Comparison of ENCODE assay signal across 17 cellular contexts in the genomic region with DNA sequence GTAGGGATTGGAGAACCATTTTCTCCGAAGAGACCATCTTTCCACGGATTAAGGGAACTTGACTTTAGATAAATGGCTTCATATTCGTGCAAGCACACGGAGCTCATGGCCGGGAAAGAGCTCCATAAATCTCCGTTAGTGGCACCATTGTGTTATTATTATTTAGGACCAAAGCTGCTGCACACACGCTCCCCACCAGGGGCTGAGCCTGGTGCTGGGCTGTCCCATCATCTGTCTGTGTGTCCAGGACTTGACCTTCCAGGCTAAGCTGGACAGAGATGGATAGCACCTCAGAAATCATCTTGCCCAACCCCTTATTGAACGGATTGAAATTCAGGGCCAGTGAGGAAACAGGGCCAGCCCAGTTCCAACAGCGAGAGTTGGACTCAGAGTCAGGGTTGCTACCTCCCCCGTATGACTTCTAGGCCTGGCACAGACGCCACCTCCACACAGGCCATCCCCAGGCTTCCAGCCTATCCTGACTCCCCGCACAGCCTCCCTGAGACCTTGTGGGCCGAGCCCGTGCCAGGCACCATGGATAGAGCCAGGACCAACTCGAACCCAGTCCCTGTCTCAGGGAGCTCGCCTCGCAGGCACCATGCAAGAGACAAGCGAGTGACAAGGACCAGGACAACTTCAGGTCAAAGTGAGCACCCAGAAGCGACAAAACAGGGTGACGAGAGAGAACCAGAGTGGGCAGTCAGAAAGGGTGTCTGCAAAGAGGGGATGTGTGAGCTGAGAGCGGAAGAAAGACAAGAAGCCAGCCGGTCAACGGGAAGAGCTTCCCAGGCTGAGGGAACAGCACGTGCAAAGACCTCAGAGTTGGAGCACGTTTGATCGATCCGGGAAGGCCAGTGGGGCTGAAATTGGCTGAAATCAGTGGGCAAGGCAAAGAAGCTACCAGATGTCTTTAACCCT. TPM values are rescaled to one million over a fixed set of nuclear protein-coding genes. Genes with fewer than 3 reads are reported as not detected.
DNase-seq lines count a peak whose midpoint lies in the region; ATAC-seq and TF ChIP-seq lines count a peak whose summit lies in the region.
"Had no signal": no experiment of that assay in that cellular context is flagged by ENCODE, and none has a peak within 500 bp of the region (broad histone marks: within the 10 kb centered on the region; RNA-seq: fewer than 3 reads in every experiment).

No MANE protein-coding gene starts in this region.

- no peak overlapping the region for H3K4me3 ChIP-seq in fibroblast of the aortic adventitia (ENCODE audit: low read depth, low read length)
- H3K4me3 ChIP-seq in sigmoid colon: no peak overlapping the region
- H3K4me3 ChIP-seq in CD8-positive, alpha-beta T cell (ENCODE audit: low read depth, low read length): no peak overlapping the region
- H3K4me3 ChIP-seq: gastroesophageal sphincter had no signal

- DNase-seq in cardiac septum (ENCODE audit: low spot score): peak; percentile 69
- DNase-seq in Right ventricle myocardium inferior (ENCODE audit: missing footprints): no peak
- peak; percentile 35 for DNase-seq in RKO (ENCODE audit: low spot score)
- DNase-seq in fibroblast of the aortic adventitia (ENCODE audit: low read depth): no peak
- peak; percentile 53 for DNase-seq in sigmoid colon
- no peak for DNase-seq in CD8-positive, alpha-beta T cell
- no peak for DNase-seq in stimulated activated naive CD4-positive, alpha-beta T cell (lab: John Stamatoyannopoulos, UW)
- no peak for DNase-seq in stimulated activated naive B cell treated with anti-CD40 and anti-IgM and Interleukin-4, amounts not matched to agents 10 μg/mL and 1 μg/mL and 100 μg/mL, for 72 hours
- DNase-seq: activated CD8-positive, alpha-beta memory T cell treated with anti-CD3 and anti-CD28 coated beads, Interleukin-2, amount 50 U/mL, for 48 hours; activated naive CD4-positive, alpha-beta T cell treated with anti-CD3 and anti-CD28 coated beads, Interleukin-2, amount 10 ng/mL, durations not matched to agents 7 days and 5 days; HCEC 1CT; KBM-7; NCI-H1105; SHP77 treated with DMSO at 0.1 percent for 48 hours; stimulated activated naive CD8-positive, alpha-beta T cell treated with anti-CD3 and anti-CD28 coated beads, Interleukin-15, Interleukin-2, amounts not matched to agents 100 U/mL and 50 U/mL, for 24 hours had no signal

- no peak for TF ChIP-seq EP300 in sigmoid colon (IDR thresholded peaks at IDR 0.05)

- no peaks in the 10 kb centered on the region for H3K9me3 ChIP-seq in sigmoid colon
- no peaks in the 10 kb centered on the region for H3K9me3 ChIP-seq in CD8-positive, alpha-beta T cell (ENCODE audit: low read length)
- H3K9me3 ChIP-seq: gastroesophageal sphincter had no signal

- ATAC-seq in Right ventricle myocardium inferior: no peak
- ATAC-seq in CD8-positive, alpha-beta T cell: no peak
- ATAC-seq in stimulated activated naive B cell treated with anti-CD40 and anti-IgM and Interleukin-4, amounts not matched to agents 10 μg/mL and 1 μg/mL and 100 μg/mL, for 72 hours (replicated peaks): no peak
- ATAC-seq: gastroesophageal sphincter; stimulated activated naive CD8-positive, alpha-beta T cell treated with anti-CD3 and anti-CD28 coated beads, Interleukin-15, Interleukin-2, amounts not matched to agents 100 U/mL and 50 U/mL, for 24 hours had no signal

- H3K27ac ChIP-seq in sigmoid colon: no peak overlapping the region
- no peak overlapping the region for H3K27ac ChIP-seq in CD8-positive, alpha-beta T cell (ENCODE audit: low read depth, low read length)

- TF ChIP-seq CTCF in fibroblast of the aortic adventitia (IDR thresholded peaks at IDR 0.05; ENCODE audit: insufficient read depth, low read length) (peak; percentile 22), sigmoid colon (IDR thresholded peaks at IDR 0.05) (no peak)
- no peak for TF ChIP-seq CTCF in CD8-positive, alpha-beta T cell (IDR thresholded peaks at IDR 0.05)

- H3K4me3 Mint-ChIP-seq in CD8-positive, alpha-beta T cell: no peak overlapping the region
- H3K4me3 Mint-ChIP-seq in stimulated activated naive B cell treated with anti-CD40 and anti-IgM and Interleukin-4, amounts not matched to agents 10 μg/mL and 1 μg/mL and 100 μg/mL, for 72 hours: no peak overlapping the region
- H3K4me3 Mint-ChIP-seq: activated naive CD4-positive, alpha-beta T cell treated with anti-CD3 and anti-CD28 coated beads, Interleukin-2, amount 10 ng/mL, durations not matched to agents 7 days and 5 days had no signal

- CTCF ChIA-PET in CD8-positive, alpha-beta T cell (lab: Charles Lee): interaction anchor here (0.8 to 1.8 kb wide), 3 partner anchors 9 to 157 kb away, joined by 3 to 7 read pairs (median 3); no protein-coding TSS in a partner anchor

- intact Hi-C loops in cardiac septum (cut with DNase I): loop anchor here (5.0 kb wide), 1 partner anchor 88 kb away; no protein-coding TSS in a partner anchor
- intact Hi-C loops in Right ventricle myocardium inferior (cut with DNase I): no loop called here
- intact Hi-C loops in sigmoid colon (cut with DNase I): no loop called here
- intact Hi-C loops in CD8-positive, alpha-beta T cell (cut with DNase I, micrococcal nuclease): no loop called here

- H3K27me3 Mint-ChIP-seq in CD8-positive, alpha-beta T cell (ENCODE audit: low read depth): no peaks in the 10 kb centered on the region
- H3K27me3 Mint-ChIP-seq in stimulated activated naive B cell treated with anti-CD40 and anti-IgM and Interleukin-4, amounts not matched to agents 10 μg/mL and 1 μg/mL and 100 μg/mL, for 72 hours: peaks cover 12 to 15% of the 10 kb centered on the region in 2 donors

- H3K27me3 ChIP-seq in sigmoid colon: no peaks in the 10 kb centered on the region
- no peaks in the 10 kb centered on the region for H3K27me3 ChIP-seq in CD8-positive, alpha-beta T cell (ENCODE audit: insufficient read depth, low read length)
- H3K27me3 ChIP-seq: gastroesophageal sphincter had no signal

- WGBS in sigmoid colon, 2 donors: 74 to 79% methylated on average over 27 of the region's 27 CpGs

- TF ChIP-seq POLR2A in sigmoid colon (IDR thresholded peaks at IDR 0.05): no peak

- H3K36me3 ChIP-seq in sigmoid colon: no peaks in the 10 kb centered on the region
- no peaks in the 10 kb centered on the region for H3K36me3 ChIP-seq in CD8-positive, alpha-beta T cell (ENCODE audit: insufficient read depth, low read length)

- POLR2A ChIA-PET in CD8-positive, alpha-beta T cell (lab: Charles Lee): no interaction called here

- H3K4me1 Mint-ChIP-seq in CD8-positive, alpha-beta T cell (ENCODE audit: low read depth): no peaks in the 10 kb centered on the region
- H3K4me1 Mint-ChIP-seq in stimulated activated naive B cell treated with anti-CD40 and anti-IgM and Interleukin-4, amounts not matched to agents 10 μg/mL and 1 μg/mL and 100 μg/mL, for 72 hours: peaks cover 0 to 13% of the 10 kb centered on the region in 2 donors
- H3K4me1 Mint-ChIP-seq: activated naive CD4-positive, alpha-beta T cell treated with anti-CD3 and anti-CD28 coated beads, Interleukin-2, amount 10 ng/mL, durations not matched to agents 7 days and 5 days had no signal

- no peaks in the 10 kb centered on the region for H3K36me3 Mint-ChIP-seq in CD8-positive, alpha-beta T cell
- no peaks in the 10 kb centered on the region for H3K36me3 Mint-ChIP-seq in stimulated activated naive B cell treated with anti-CD40 and anti-IgM and Interleukin-4, amounts not matched to agents 10 μg/mL and 1 μg/mL and 100 μg/mL, for 72 hours
- H3K36me3 Mint-ChIP-seq: activated naive CD4-positive, alpha-beta T cell treated with anti-CD3 and anti-CD28 coated beads, Interleukin-2, amount 10 ng/mL, durations not matched to agents 7 days and 5 days had no signal

- no peaks in the 10 kb centered on the region for H3K9me3 Mint-ChIP-seq in CD8-positive, alpha-beta T cell
- H3K9me3 Mint-ChIP-seq in stimulated activated naive B cell treated with anti-CD40 and anti-IgM and Interleukin-4, amounts not matched to agents 10 μg/mL and 1 μg/mL and 100 μg/mL, for 72 hours: no peaks in the 10 kb centered on the region
- H3K9me3 Mint-ChIP-seq: activated naive CD4-positive, alpha-beta T cell treated with anti-CD3 and anti-CD28 coated beads, Interleukin-2, amount 10 ng/mL, durations not matched to agents 7 days and 5 days had no signal

- no peak overlapping the region for H3K27ac Mint-ChIP-seq in CD8-positive, alpha-beta T cell
- H3K27ac Mint-ChIP-seq in stimulated activated naive B cell treated with anti-CD40 and anti-IgM and Interleukin-4, amounts not matched to agents 10 μg/mL and 1 μg/mL and 100 μg/mL, for 72 hours: no peak overlapping the region
- H3K27ac Mint-ChIP-seq: activated naive CD4-positive, alpha-beta T cell treated with anti-CD3 and anti-CD28 coated beads, Interleukin-2, amount 10 ng/mL, durations not matched to agents 7 days and 5 days had no signal

- peaks cover 0 to 20% (median 10%) of the 10 kb centered on the region in 4 donors for H3K4me1 ChIP-seq in sigmoid colon
- no peaks in the 10 kb centered on the region for H3K4me1 ChIP-seq in CD8-positive, alpha-beta T cell (ENCODE audit: insufficient read depth, low read length)

RNA-seq across cellular contexts. Expression of a gene that starts 45.4 kb away (rescaled TPM):
- 7.0 TPM for total RNA-seq in cardiac septum
- 7.9 TPM for total RNA-seq in Right ventricle myocardium inferior
- 4.9 and 10.8 TPM in 2 replicates for total RNA-seq in fibroblast of the aortic adventitia (ENCODE audit: low replicate concordance)
- total RNA-seq in sigmoid colon: 10 to 100 TPM in 3 of 4 donors, 1 to 10 TPM in 1; 9.2 to 39.1 (median 17.1) TPM
- polyA plus RNA-seq in sigmoid colon: 1 to 10 TPM in 2 of 3 donors, not detected in 1; 1.2 to 6.4 TPM
- total RNA-seq in CD8-positive, alpha-beta T cell: not detected
- total RNA-seq: G401 had no signal

RNA-seq across cellular contexts. Expression of a gene that starts 50.1 kb away (rescaled TPM):
- total RNA-seq in cardiac septum: 792 TPM
- 581 TPM for total RNA-seq in Right ventricle myocardium inferior
- 6.0 and 117 TPM in 2 replicates for total RNA-seq in fibroblast of the aortic adventitia (ENCODE audit: low replicate concordance)
- 100 to 1,000 TPM in 2 of 4 donors, 10 to 100 TPM in 2; 14.8 to 104 (median 60.7) TPM for total RNA-seq in sigmoid colon
- 10 to 100 TPM in 1 of 3 donors, 1 to 10 TPM in 2; 6.5 to 71.1 (median 7.2) TPM for polyA plus RNA-seq in sigmoid colon
- not detected for total RNA-seq in CD8-positive, alpha-beta T cell

Comparison
In these comparisons a context has a peak if more than half of its experiments do, and no peak if none do; other contexts are left out.
1. DNase-seq: peak in cardiac septum (single experiment), RKO (single experiment) and sigmoid colon (single experiment); none in Right ventricle myocardium inferior (single experiment), fibroblast of the aortic adventitia (single experiment), CD8-positive, alpha-beta T cell (0 of 7), stimulated activated naive CD4-positive, alpha-beta T cell (0 of 6) and stimulated activated naive B cell treated with anti-CD40 and anti-IgM and Interleukin-4, amounts not matched to agents 10 μg/mL and 1 μg/mL and 100 μg/mL, for 72 hours (single experiment).